Comparison of ENCODE assay signal across 23 cellular contexts in genomic region chr1:107523736-107524135, GRCh38.
"Had no signal": no experiment of that assay in that cellular context is flagged by ENCODE, and none has a peak within 500 bp of the region (broad histone marks: within the 10 kb centered on the region; RNA-seq: fewer than 3 reads in every experiment).

No MANE protein-coding gene starts in this region.

- H3K4me1 Mint-ChIP-seq: activated CD4-positive, alpha-beta T cell treated with anti-CD3 and anti-CD28 coated beads for 36 hours; activated naive CD4-positive, alpha-beta T cell treated with anti-CD3 and anti-CD28 coated beads, Interleukin-2, amount 10 ng/mL, durations not matched to agents 7 days and 5 days; T-helper 17 cell had no signal

- DNase-seq: activated CD4-positive, alpha-beta T cell treated with anti-CD3 and anti-CD28 coated beads for 36 hours; activated CD4-positive, alpha-beta T cell treated with anti-CD3 and anti-CD28 coated beads, Interleukin-2, amount 50 U/mL, for 1 hour; activated CD4-positive, CD25-positive, alpha-beta regulatory T cell; activated CD8-positive, alpha-beta memory T cell treated with anti-CD3 and anti-CD28 coated beads, Interleukin-2, amount 50 U/mL, for 4 hours; activated CD8-positive, alpha-beta T cell treated with anti-CD3 and anti-CD28 coated beads for 36 hours; activated gamma-delta T cell treated with Interleukin-2 at 50 U/mL for 16 hours; activated naive CD4-positive, alpha-beta T cell treated with anti-CD3 and anti-CD28 coated beads, Interleukin-2, amount 10 ng/mL, durations not matched to agents 7 days and 5 days; activated naive CD8-positive, alpha-beta T cell treated with anti-CD3 and anti-CD28 coated beads for 36 hours; activated T-cell treated with anti-CD3 and anti-CD28 coated beads, Interleukin-2, amount 50 U/mL, for 72 hours; Karpas-422; MM.1S; NCI-H1105; NCI-H1436; NCI-H187 treated with DMSO at 0.1 percent for 48 hours; NCI-H2081 treated with DMSO at 0.1 percent for 48 hours; NCI-H2171 treated with DMSO at 0.1 percent for 48 hours; NCI-H226; NCI-H526; NCI-H82; SIG-M5; T-helper 17 cell; T-helper 9 cell had no signal

- H3K4me3 Mint-ChIP-seq: activated CD4-positive, alpha-beta T cell treated with anti-CD3 and anti-CD28 coated beads for 36 hours; activated CD8-positive, alpha-beta T cell treated with anti-CD3 and anti-CD28 coated beads for 36 hours; activated naive CD4-positive, alpha-beta T cell treated with anti-CD3 and anti-CD28 coated beads, Interleukin-2, amount 10 ng/mL, durations not matched to agents 7 days and 5 days; activated naive CD8-positive, alpha-beta T cell treated with anti-CD3 and anti-CD28 coated beads for 36 hours; activated T-cell treated with anti-CD3 and anti-CD28 coated beads, Interleukin-2, amount 50 U/mL, for 72 hours; T-helper 17 cell had no signal

- H3K36me3 Mint-ChIP-seq: activated naive CD4-positive, alpha-beta T cell treated with anti-CD3 and anti-CD28 coated beads, Interleukin-2, amount 10 ng/mL, durations not matched to agents 7 days and 5 days; activated naive CD8-positive, alpha-beta T cell treated with anti-CD3 and anti-CD28 coated beads for 36 hours had no signal

- H3K9me3 Mint-ChIP-seq: activated CD8-positive, alpha-beta T cell treated with anti-CD3 and anti-CD28 coated beads for 36 hours; activated naive CD4-positive, alpha-beta T cell treated with anti-CD3 and anti-CD28 coated beads, Interleukin-2, amount 10 ng/mL, durations not matched to agents 7 days and 5 days; activated naive CD8-positive, alpha-beta T cell treated with anti-CD3 and anti-CD28 coated beads for 36 hours; activated T-cell treated with anti-CD3 and anti-CD28 coated beads, Interleukin-2, amount 50 U/mL, for 72 hours; activated T-helper 2 cell treated with anti-CD3 and anti-CD28 coated beads, Interferon-gamma antibody, Interleukin-2, Interleukin-4, amounts not matched to agents 10 μg/mL and 5 μg/mL and 100 μg/mL, durations not matched to agents 14 hours and 24 hours and 36 hours had no signal

- ATAC-seq: activated CD4-positive, alpha-beta T cell treated with anti-CD3 and anti-CD28 coated beads for 36 hours; activated CD8-positive, alpha-beta T cell treated with anti-CD3 and anti-CD28 coated beads for 36 hours; activated T-cell treated with anti-CD3 and anti-CD28 coated beads, Interleukin-2, amount 50 U/mL, for 72 hours; T-helper 17 cell had no signal

- H3K27me3 Mint-ChIP-seq: activated naive CD4-positive, alpha-beta T cell treated with anti-CD3 and anti-CD28 coated beads, Interleukin-2, amount 10 ng/mL, durations not matched to agents 7 days and 5 days had no signal

- H3K27ac Mint-ChIP-seq: activated CD4-positive, alpha-beta T cell treated with anti-CD3 and anti-CD28 coated beads for 36 hours; activated CD8-positive, alpha-beta T cell treated with anti-CD3 and anti-CD28 coated beads for 36 hours; activated naive CD4-positive, alpha-beta T cell treated with anti-CD3 and anti-CD28 coated beads, Interleukin-2, amount 10 ng/mL, durations not matched to agents 7 days and 5 days; activated naive CD8-positive, alpha-beta T cell treated with anti-CD3 and anti-CD28 coated beads for 36 hours; activated T-cell treated with anti-CD3 and anti-CD28 coated beads, Interleukin-2, amount 50 U/mL, for 72 hours; activated T-helper 2 cell treated with anti-CD3 and anti-CD28 coated beads, Interferon-gamma antibody, Interleukin-2, Interleukin-4, amounts not matched to agents 10 μg/mL and 5 μg/mL and 100 μg/mL, durations not matched to agents 14 hours and 24 hours and 36 hours; T-helper 17 cell had no signal
